ENCODE assay signal across 20 cellular contexts in genomic region chr7:1752771-1753562, GRCh38.
DNase-seq lines count a peak whose midpoint lies in the region; ATAC-seq, FAIRE-seq and TF ChIP-seq lines count a peak whose summit lies in the region.
"Had no signal": no experiment of that assay in that cellular context is flagged by ENCODE, and none has a peak within 500 bp of the region (broad histone marks: within the 10 kb centered on the region; RNA-seq: fewer than 3 reads in every experiment).

No MANE protein-coding gene starts in this region.

- no peaks in the 10 kb centered on the region for H3K9me1 ChIP-seq in K562 (ENCODE audit: control insufficient read depth, insufficient read depth, low read length)

- intact Hi-C loops in activated naive CD4-positive, alpha-beta T cell treated with anti-CD3 and anti-CD28 coated beads for 36 hours (cut with micrococcal nuclease) = no loop called here
- intact Hi-C loops in K562 (cut with micrococcal nuclease) = no loop called here

- H3K4me2 ChIP-seq in K562 (ENCODE audit: insufficient read depth, low read length) = peak overlapping the region; percentile 29

- H3K4me3 ChIP-seq in K562 (no peak overlapping the region), endodermal cell (ENCODE audit: low read length) (no peak overlapping the region)
- H3K4me3 ChIP-seq: cardiac muscle cell had no signal

- H3K27me3 Mint-ChIP-seq in activated naive CD4-positive, alpha-beta T cell treated with anti-CD3 and anti-CD28 coated beads for 36 hours (ENCODE audit: low read depth) = peaks cover 2% of the 10 kb centered on the region
- H3K27me3 Mint-ChIP-seq in endodermal cell (ENCODE audit: insufficient read depth) = peaks cover 10% of the 10 kb centered on the region

- H3K27me3 ChIP-seq in K562 (ENCODE audit: control insufficient read depth in 2 of 2, insufficient read depth in 2 of 2, low read length in 2 of 2) = peaks cover 34 to 78% of the 10 kb centered on the region in 2 experiments; a peak in 4 of 5 replicates
- H3K27me3 ChIP-seq in endodermal cell (ENCODE audit: control insufficient read depth, insufficient read depth, low read length, poor library complexity, severe bottlenecking) = peaks cover 8% of the 10 kb centered on the region

- no peak for TF ChIP-seq RAD21 in K562 (CRISPR knock-in tag; conservative IDR thresholded peaks at IDR 0.05 in 1 of 2, IDR thresholded peaks at IDR 0.05 in 1 of 2)

- H2AFZ ChIP-seq in K562 (ENCODE audit: low read depth, low read length) = peak overlapping the region; percentile 22; the same call in 1 of the 2 replicates

- no peaks in the 10 kb centered on the region for H3K4me1 Mint-ChIP-seq in activated naive CD4-positive, alpha-beta T cell treated with anti-CD3 and anti-CD28 coated beads for 36 hours (ENCODE audit: low read depth)
- H3K4me1 Mint-ChIP-seq in endodermal cell = no peaks in the 10 kb centered on the region
- H3K4me1 Mint-ChIP-seq in stimulated activated effector memory CD8-positive, alpha-beta T cell treated with anti-CD3 and anti-CD28 coated beads, Interleukin-12 subunit alpha, Interleukin-12 subunit beta, amount 100 ng/mL, for 72 hours = peaks cover 12% of the 10 kb centered on the region

- CTCF ChIA-PET in activated naive CD4-positive, alpha-beta T cell treated with anti-CD3 and anti-CD28 coated beads for 36 hours (lab: Charles Lee) = interaction anchor here (0.7 to 1.1 kb wide), 2 partner anchors 21 to 196 kb away, joined by 3 read pairs; no protein-coding TSS in a partner anchor
- CTCF ChIA-PET in K562 (lab: Yijun Ruan, JAX; ENCODE audit: low intra/inter-chr PET ratio) = no interaction called here

- H4K20me1 ChIP-seq in K562 (replicated peaks; ENCODE audit: control insufficient read depth, insufficient read depth, low read length) = peaks cover 3% of the 10 kb centered on the region; the same call in 1 of the 2 replicates

- no peaks in the 10 kb centered on the region for H3K79me2 ChIP-seq in K562 (ENCODE audit: control insufficient read depth, insufficient read depth, low read length)

- no peak overlapping the region for H3K27ac Mint-ChIP-seq in activated naive CD4-positive, alpha-beta T cell treated with anti-CD3 and anti-CD28 coated beads for 36 hours
- H3K27ac Mint-ChIP-seq in endodermal cell = no peak overlapping the region
- no peak overlapping the region for H3K27ac Mint-ChIP-seq in stimulated activated effector memory CD8-positive, alpha-beta T cell treated with anti-CD3 and anti-CD28 coated beads, Interleukin-12 subunit alpha, Interleukin-12 subunit beta, amount 100 ng/mL, for 72 hours
- H3K27ac Mint-ChIP-seq: activated T-cell treated with anti-CD3 and anti-CD28 coated beads, Interleukin-2, amount 50 U/mL, for 72 hours had no signal

- peak; percentile 18 for DNase-seq in activated naive CD4-positive, alpha-beta T cell treated with anti-CD3 and anti-CD28 coated beads for 36 hours
- no peak for DNase-seq in activated naive CD4-positive, alpha-beta T cell treated with anti-CD3 and anti-CD28 coated beads, Interleukin-2, amount 50 U/mL, for 16 hours
- peak; percentile 93 for DNase-seq in NAMALWA (ENCODE audit: low spot score)
- DNase-seq in K562 (ENCODE audit: extremely low read depth in 1 of 4, low spot score in 3 of 4) = no peak
- DNase-seq in endodermal cell = no peak
- no peak for DNase-seq in stimulated activated effector memory CD8-positive, alpha-beta T cell treated with anti-CD3 and anti-CD28 coated beads, Interleukin-12 subunit alpha, Interleukin-12 subunit beta, amount 100 ng/mL, for 72 hours (ENCODE audit: low spot score in 2 of 2)
- DNase-seq: activated CD4-positive, alpha-beta T cell treated with anti-CD3 and anti-CD28 coated beads, Interleukin-2, amount 50 U/mL, for 4 hours; activated T-cell treated with anti-CD3 and anti-CD28 coated beads, Interleukin-2, amount 50 U/mL, for 72 hours; effector CD4-positive, alpha-beta T cell; left cardiac atrium; NCI-H1930; NCI-H526 treated with DMSO at 0.1 percent for 48 hours; occipital lobe; stimulated activated CD4-positive, alpha-beta T cell treated with anti-CD3 and anti-CD28 coated beads, Interleukin-4, amount 100 ng/mL, for 1 hour; stimulated activated CD8-positive, alpha-beta memory T cell treated with anti-CD3 and anti-CD28 coated beads, Interleukin-4, amount 100 ng/mL, for 48 hours had no signal

- no TSS peak for BruUV-seq in K562 (replicated peaks; lab: Mats Ljungman, UMichigan)

- no peaks in the 10 kb centered on the region for H3K9me3 Mint-ChIP-seq in activated naive CD4-positive, alpha-beta T cell treated with anti-CD3 and anti-CD28 coated beads for 36 hours
- H3K9me3 Mint-ChIP-seq in endodermal cell = no peaks in the 10 kb centered on the region
- no peaks in the 10 kb centered on the region for H3K9me3 Mint-ChIP-seq in stimulated activated effector memory CD8-positive, alpha-beta T cell treated with anti-CD3 and anti-CD28 coated beads, Interleukin-12 subunit alpha, Interleukin-12 subunit beta, amount 100 ng/mL, for 72 hours
- H3K9me3 Mint-ChIP-seq: activated T-cell treated with anti-CD3 and anti-CD28 coated beads, Interleukin-2, amount 50 U/mL, for 72 hours; CD8-positive, alpha-beta memory T cell had no signal

- FAIRE-seq in K562 (lab: Jason Lieb, UNC) = no peak
- FAIRE-seq: A204.1 had no signal

- no peak overlapping the region for H3K4me3 Mint-ChIP-seq in activated naive CD4-positive, alpha-beta T cell treated with anti-CD3 and anti-CD28 coated beads for 36 hours
- no peak overlapping the region for H3K4me3 Mint-ChIP-seq in endodermal cell
- no peak overlapping the region for H3K4me3 Mint-ChIP-seq in stimulated activated effector memory CD8-positive, alpha-beta T cell treated with anti-CD3 and anti-CD28 coated beads, Interleukin-12 subunit alpha, Interleukin-12 subunit beta, amount 100 ng/mL, for 72 hours
- H3K4me3 Mint-ChIP-seq: activated T-cell treated with anti-CD3 and anti-CD28 coated beads, Interleukin-2, amount 50 U/mL, for 72 hours had no signal

- TF ChIP-seq CTCF in K562 (IDR thresholded peaks at IDR 0.05 in 2 of 3, conservative IDR thresholded peaks at IDR 0.05 in 1 of 3; ENCODE audit: insufficient read depth in 2 of 3, low read depth in 1 of 3, low read length in 3 of 3) (no peak), endodermal cell (conservative IDR thresholded peaks at IDR 0.05) (no peak)

- in situ Hi-C loops in K562 (cut with MboI) = no loop called here

- H3K27ac ChIP-seq in K562 (ENCODE audit: extremely low read depth, low read depth, low read length) = no peak overlapping the region
- H3K27ac ChIP-seq in endodermal cell (ENCODE audit: low read depth, low read length) = no peak overlapping the region
- H3K27ac ChIP-seq: cardiac muscle cell had no signal

- H3K9ac ChIP-seq in K562 (ENCODE audit: insufficient read depth in 1 of 2, low read depth in 2 of 2, low read length in 2 of 2) = no peak overlapping the region; a peak in 1 of 4 replicates
- no peak overlapping the region for H3K9ac ChIP-seq in endodermal cell (ENCODE audit: extremely low read depth, low read length, poor library complexity, severe bottlenecking)

- H3K36me3 Mint-ChIP-seq in activated naive CD4-positive, alpha-beta T cell treated with anti-CD3 and anti-CD28 coated beads for 36 hours (ENCODE audit: low read depth) = no peaks in the 10 kb centered on the region
- no peaks in the 10 kb centered on the region for H3K36me3 Mint-ChIP-seq in endodermal cell (ENCODE audit: low read depth)
- no peaks in the 10 kb centered on the region for H3K36me3 Mint-ChIP-seq in stimulated activated effector memory CD8-positive, alpha-beta T cell treated with anti-CD3 and anti-CD28 coated beads, Interleukin-12 subunit alpha, Interleukin-12 subunit beta, amount 100 ng/mL, for 72 hours

- H3K36me3 ChIP-seq in K562 (ENCODE audit: control insufficient read depth, insufficient read depth, low read length) = no peaks in the 10 kb centered on the region
- no peaks in the 10 kb centered on the region for H3K36me3 ChIP-seq in endodermal cell (ENCODE audit: control insufficient read depth, insufficient read depth, low read length)
- H3K36me3 ChIP-seq: cardiac muscle cell had no signal

- H3K9me3 ChIP-seq in K562 (replicated peaks; ENCODE audit: control insufficient read depth, insufficient read depth, low read depth, low read length) (no peaks in the 10 kb centered on the region), endodermal cell (ENCODE audit: control insufficient read depth, low read length) (no peaks in the 10 kb centered on the region)

- no peak for TF ChIP-seq EP300 in K562 (IDR thresholded peaks at IDR 0.05; ENCODE audit: low read length)

- POLR2A ChIA-PET in K562 (lab: Yijun Ruan, JAX) = no interaction called here

- H3K4me1 ChIP-seq in K562 (replicated peaks in 1 of 2; ENCODE audit: control insufficient read depth in 2 of 2, insufficient read depth in 2 of 2, low read length in 2 of 2) (peaks cover 0 to 27% of the 10 kb centered on the region in 2 experiments; a peak in 2 of 5 replicates), endodermal cell (ENCODE audit: control insufficient read depth, insufficient read depth, low read length) (no peaks in the 10 kb centered on the region)

- ATAC-seq in K562 = no peak
- no peak for ATAC-seq in HG02970 (IDR thresholded peaks at IDR 0.05; ENCODE audit: low FRiP score, unreplicated experiment)
- no peak for ATAC-seq in activated CD4-positive, CD25-positive, alpha-beta regulatory T cell treated with anti-CD3 and anti-CD28 coated beads, Interleukin-2, amount 50 U/mL, for 24 hours
- ATAC-seq in stimulated activated effector memory CD8-positive, alpha-beta T cell treated with anti-CD3 and anti-CD28 coated beads, Interleukin-12 subunit alpha, Interleukin-12 subunit beta, amount 100 ng/mL, for 72 hours = no peak
- ATAC-seq: activated T-cell treated with anti-CD3 and anti-CD28 coated beads, Interleukin-2, amount 50 U/mL, for 72 hours; left cardiac atrium had no signal

- TF ChIP-seq POLR2A in K562 (conservative IDR thresholded peaks at IDR 0.05) = no peak

- WGBS in K562 (ENCODE audit: insufficient coverage, low coverage, missing lambda C conversion rate) = 22% methylated on average over 20 of the region's 21 CpGs
- WGBS in endodermal cell (ENCODE audit: insufficient coverage in 1 of 2, insufficient read length in 1 of 2), 2 experiments = 86 to 87% methylated on average over 15 to 21 of the region's 21 CpGs

TF ChIP-seq in K562, 482 proteins besides CTCF, POLR2A, EP300 and RAD21:
- 0 out of 2 replicates have a peak, but pooled peaks have one; percentile 18 for TF ChIP-seq GABPA (tag; conservative IDR thresholded peaks at IDR 0.05; ENCODE audit: low read depth)
- TF ChIP-seq ZSCAN32 (CRISPR knock-in tag; IDR thresholded peaks at IDR 0.05) = no peak
- no peak for TF ChIP-seq MECOM (CRISPR knock-in tag; IDR thresholded peaks at IDR 0.05)
- TF ChIP-seq HNRNPLL (IDR thresholded peaks at IDR 0.05; ENCODE audit: low read depth, low read length, poor library complexity, severe bottlenecking) = peak; percentile 93
- no peak for TF ChIP-seq RBM39 (optimal IDR thresholded peaks at IDR 0.05; ENCODE audit: low read depth, low read length)
- 0 out of 2 replicates have a peak, but pooled peaks have one; percentile 30 for TF ChIP-seq ELF1 (tag; IDR thresholded peaks at IDR 0.05)
TF ChIP-seq in K562: peak in this region for 3.

Comparison
In these comparisons a context has a peak if more than half of its experiments do, and no peak if none do; other contexts are left out.
1. DNase-seq: peak in activated naive CD4-positive, alpha-beta T cell treated with anti-CD3 and anti-CD28 coated beads for 36 hours (single experiment) and NAMALWA (single experiment); none in activated naive CD4-positive, alpha-beta T cell treated with anti-CD3 and anti-CD28 coated beads, Interleukin-2, amount 50 U/mL, for 16 hours (single experiment), K562 (0 of 4), endodermal cell (single experiment) and stimulated activated effector memory CD8-positive, alpha-beta T cell treated with anti-CD3 and anti-CD28 coated beads, Interleukin-12 subunit alpha, Interleukin-12 subunit beta, amount 100 ng/mL, for 72 hours (0 of 2).